ENCODE assay signal across 15 cellular contexts in genomic region chr5:23316060-23316591, GRCh38.
DNase-seq lines count a peak whose midpoint lies in the region; ATAC-seq, FAIRE-seq and TF ChIP-seq lines count a peak whose summit lies in the region.
"Had no signal": no experiment of that assay in that cellular context is flagged by ENCODE, and none has a peak within 500 bp of the region (broad histone marks: within the 10 kb centered on the region; RNA-seq: fewer than 3 reads in every experiment).

No MANE protein-coding gene starts in this region.

- DNase-seq in D341Med (ENCODE audit: low spot score): peak; percentile 21
- peak; percentile 3 for DNase-seq in DMS53 treated with DMSO at 0.1 percent for 48 hours (lab: John Stamatoyannopoulos, UW; ENCODE audit: unreplicated experiment)
- peak; percentile 86 for DNase-seq in SK-N-MC (ENCODE audit: low read depth, low spot score)
- peak; percentile 7 for DNase-seq in fibroblast of mammary gland (ENCODE audit: low read depth)
- no peak for DNase-seq in ACHN
- DNase-seq in D721Med (ENCODE audit: insufficient read length, low spot score): no peak
- DNase-seq: COR-L47, DMS79 treated with DMSO at 0.1 percent for 48 hours, KBM-7, NCI-H146, NCI-H226, NCI-H526, SK-N-SH had no signal

- H3K4me3 ChIP-seq in SK-N-MC: peak overlapping the region; percentile 49
- no peak overlapping the region for H3K4me3 ChIP-seq in fibroblast of mammary gland (ENCODE audit: control insufficient read depth, low read depth, low read length)

- 0 out of 2 replicates have a peak, but pooled peaks cover 3% of the 10 kb centered on the region for H3K9me3 ChIP-seq in SK-N-MC (ENCODE audit: low read depth, low read length)
- H3K9me3 ChIP-seq: SK-N-SH had no signal

- ATAC-seq in HG03439 (IDR thresholded peaks at IDR 0.05; ENCODE audit: unreplicated experiment) (no peak), SK-N-SH treated with all-trans-retinoic acid at 6 μM for 48 hours (no peak)

- no peak for FAIRE-seq in D721Med (lab: Jason Lieb, UNC)

- H3K36me3 ChIP-seq in SK-N-MC (ENCODE audit: insufficient read depth, low read length): no peaks in the 10 kb centered on the region

- in situ Hi-C loops in ACHN (cut with HindIII; ENCODE audit: low pct_ligation_motif_present, low pct_unique_long_range_greater_than_20kb, low sequenced_read_pairs): no loop called here

- no peak overlapping the region for H3K9ac ChIP-seq in SK-N-MC (ENCODE audit: insufficient read length)
- H3K9ac ChIP-seq: SK-N-SH had no signal

- TF ChIP-seq CTCF in fibroblast of mammary gland (conservative IDR thresholded peaks at IDR 0.05; ENCODE audit: control insufficient read depth, insufficient read depth, low read depth, low read length): no peak
- TF ChIP-seq CTCF in D721Med (IDR thresholded peaks at IDR 0.05; ENCODE audit: insufficient read depth, missing control alignments): no peak

- H3K27ac ChIP-seq in SK-N-MC: peak overlapping the region; percentile 90

TF ChIP-seq in SK-N-SH treated with all-trans-retinoic acid at 6 μM for 48 hours, 23 proteins besides CTCF, POLR2A, EP300 and RAD21:
- no peak for TF ChIP-seq ZC3H10 (CRISPR knock-in tag; IDR thresholded peaks at IDR 0.05)

Comparison
In these comparisons a context has a peak if more than half of its experiments do, and no peak if none do; other contexts are left out.
1. DNase-seq: peak in D341Med (single experiment), DMS53 treated with DMSO at 0.1 percent for 48 hours (single experiment), SK-N-MC (single experiment) and fibroblast of mammary gland (single experiment); none in ACHN (single experiment) and D721Med (single experiment).